ENCODE assay signal across 1 cellular context in the genomic region with DNA sequence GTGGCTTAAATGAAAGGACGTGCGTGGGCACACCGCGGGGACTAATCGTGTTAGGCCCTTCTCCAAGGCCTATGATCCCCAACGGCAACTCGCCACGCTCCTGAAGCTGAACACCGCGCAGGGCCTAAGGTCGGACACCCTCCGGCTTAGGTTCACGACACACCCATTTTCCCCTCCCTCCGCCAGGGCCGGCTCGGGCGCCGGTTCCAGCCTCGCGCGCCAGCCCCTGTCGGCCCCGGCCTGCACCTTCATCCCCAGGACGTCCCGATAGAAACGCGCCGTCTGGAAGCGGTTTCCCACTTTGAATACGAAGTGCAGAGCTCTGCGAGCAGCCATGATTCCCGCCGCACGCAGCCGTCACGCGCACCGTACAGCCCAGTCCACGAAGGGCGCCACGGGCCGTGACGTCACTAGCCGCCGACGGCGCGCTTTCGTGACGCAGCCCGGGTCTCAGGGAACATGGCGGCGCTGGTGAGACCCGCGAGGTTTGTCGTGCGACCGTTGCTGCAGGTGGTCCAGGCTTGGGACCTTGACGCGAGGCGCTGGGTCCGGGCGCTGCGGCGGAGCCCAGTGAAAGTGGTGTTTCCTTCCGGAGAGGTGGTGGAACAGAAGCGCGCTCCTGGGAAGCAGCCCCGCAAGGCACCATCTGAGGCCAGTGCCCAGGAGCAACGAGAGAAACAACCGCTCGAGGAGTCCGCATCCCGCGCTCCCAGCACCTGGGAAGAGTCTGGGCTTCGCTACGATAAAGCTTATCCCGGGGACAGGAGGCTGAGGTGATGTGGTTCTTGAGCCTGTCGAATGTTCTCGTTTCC.
TF ChIP-seq lines count a peak whose summit lies in the region.

A gene with protein sequence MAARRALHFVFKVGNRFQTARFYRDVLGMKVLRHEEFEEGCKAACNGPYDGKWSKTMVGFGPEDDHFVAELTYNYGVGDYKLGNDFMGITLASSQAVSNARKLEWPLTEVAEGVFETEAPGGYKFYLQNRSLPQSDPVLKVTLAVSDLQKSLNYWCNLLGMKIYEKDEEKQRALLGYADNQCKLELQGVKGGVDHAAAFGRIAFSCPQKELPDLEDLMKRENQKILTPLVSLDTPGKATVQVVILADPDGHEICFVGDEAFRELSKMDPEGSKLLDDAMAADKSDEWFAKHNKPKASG (minus strand): TSS at position 361 of the 812 bp plus-strand sequence. CDS start 25 bp downstream, at position 336.
TSS of gene MRM3 (plus strand) at position 434 of the 812 bp plus-strand sequence. CDS start at position 460, 26 bp downstream.

TF ChIP-seq in Ishikawa, 13 proteins besides CTCF, POLR2A, EP300 and RAD21:
- peak; percentile 99 for TF ChIP-seq YY1 (IDR thresholded peaks at IDR 0.05; ENCODE audit: low read depth)
- TF ChIP-seq, protein P1, sequence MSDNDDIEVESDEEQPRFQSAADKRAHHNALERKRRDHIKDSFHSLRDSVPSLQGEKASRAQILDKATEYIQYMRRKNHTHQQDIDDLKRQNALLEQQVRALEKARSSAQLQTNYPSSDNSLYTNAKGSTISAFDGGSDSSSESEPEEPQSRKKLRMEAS (IDR thresholded peaks at IDR 0.05) = peak; percentile 96
- peak; percentile 100 for TF ChIP-seq CREB1 (IDR thresholded peaks at IDR 0.05; ENCODE audit: low read depth)
- peak; percentile 79 for TF ChIP-seq TCF12 (IDR thresholded peaks at IDR 0.05; ENCODE audit: low read depth)
- TF ChIP-seq EGR1 (IDR thresholded peaks at IDR 0.05) = peak; percentile 57; the same call in 1 of the 2 replicates
- TF ChIP-seq NFIC (IDR thresholded peaks at IDR 0.05) = no peak; the same call in 1 of the 2 replicates
- 0 out of 2 replicates have a peak, but pooled peaks have one; percentile 2 for TF ChIP-seq CEBPB (IDR thresholded peaks at IDR 0.05)
- TF ChIP-seq FOXM1 (IDR thresholded peaks at IDR 0.05; ENCODE audit: borderline replicate concordance, low read depth) = no peak; the same call in 1 of the 2 replicates
- TF ChIP-seq REST (IDR thresholded peaks at IDR 0.05; ENCODE audit: low read depth) = no peak
- peak; percentile 85 for TF ChIP-seq USF1 (IDR thresholded peaks at IDR 0.05)
- TF ChIP-seq TAF1 (IDR thresholded peaks at IDR 0.05; ENCODE audit: low read depth) = peak; percentile 96
- TF ChIP-seq ZBTB7A (IDR thresholded peaks at IDR 0.05; ENCODE audit: low read depth) = no peak
- peak; percentile 50; the same call in 1 of the 2 replicates for TF ChIP-seq TEAD4 (IDR thresholded peaks at IDR 0.05)
